9 cellular contexts compared by ENCODE assay signal in the genomic region with DNA sequence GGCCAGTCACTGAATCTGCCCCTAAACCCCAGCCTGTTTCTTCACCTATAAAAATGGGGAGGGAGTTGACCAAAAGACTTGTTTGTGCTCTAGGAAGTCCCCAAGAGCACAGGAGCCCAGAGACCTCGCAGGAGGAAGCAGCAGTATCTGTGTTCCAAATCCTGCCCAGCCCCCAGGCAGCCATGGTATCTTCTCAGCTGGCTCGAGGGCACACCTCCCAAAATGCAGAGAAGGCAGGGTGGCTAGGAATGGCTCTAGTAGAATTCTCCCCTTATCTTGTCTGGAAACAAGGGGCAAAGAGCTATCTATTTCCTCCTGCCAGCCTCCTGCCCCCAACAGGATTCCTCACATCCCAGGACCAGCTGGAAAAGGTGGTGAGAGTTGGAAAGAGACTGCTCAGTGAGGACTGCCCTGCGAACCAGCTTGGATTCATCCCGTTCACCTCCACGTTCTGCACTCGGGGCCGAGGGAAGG. TPM values are rescaled to one million over a fixed set of nuclear protein-coding genes. Genes with fewer than 3 reads are reported as not detected.
A peak's percentile ranks its signal among the peaks of the same experiment; 100 is the strongest.
DNase-seq lines count a peak whose midpoint lies in the region; ATAC-seq, FAIRE-seq and TF ChIP-seq lines count a peak whose summit lies in the region.
"Had no signal": no experiment of that assay in that cellular context is flagged by ENCODE, and none has a peak within 500 bp of the region (broad histone marks: within the 10 kb centered on the region; RNA-seq: fewer than 3 reads in every experiment).

No MANE protein-coding gene starts in this region.

- peaks cover under 1% of the 10 kb centered on the region for H3K27me3 Mint-ChIP-seq in activated CD4-positive, alpha-beta memory T cell treated with anti-CD3 and anti-CD28 coated beads, Interleukin-2, amount 10 ng/mL, durations not matched to agents 7 days and 5 days

- ATAC-seq in stimulated activated naive CD8-positive, alpha-beta T cell treated with anti-CD3 and anti-CD28 coated beads, Interleukin-15, Interleukin-2, amounts not matched to agents 100 U/mL and 50 U/mL, for 24 hours, result no peak
- ATAC-seq in HG03460 (IDR thresholded peaks at IDR 0.05; ENCODE audit: unreplicated experiment), result no peak
- no peak for ATAC-seq in GM21528 (IDR thresholded peaks at IDR 0.05; ENCODE audit: low FRiP score, unreplicated experiment)
- ATAC-seq in HG02763 (IDR thresholded peaks at IDR 0.05; ENCODE audit: unreplicated experiment), result no peak

- peaks cover 0 to 5% of the 10 kb centered on the region in 2 donors for H3K4me1 ChIP-seq in kidney (ENCODE audit: control insufficient read depth in 1 of 2, insufficient read depth in 1 of 2, low read depth in 1 of 2, low read length in 2 of 2)

- intact Hi-C loops in kidney (cut with DNase I), result no loop called here

- peaks cover 53% of the 10 kb centered on the region for H3K36me3 Mint-ChIP-seq in activated CD4-positive, alpha-beta memory T cell treated with anti-CD3 and anti-CD28 coated beads, Interleukin-2, amount 10 ng/mL, durations not matched to agents 7 days and 5 days (ENCODE audit: low read depth)

- DNase-seq in KBM-7, result peak; percentile 65
- peak; percentile 66 for DNase-seq in activated CD4-positive, alpha-beta memory T cell treated with anti-CD3 and anti-CD28 coated beads, Interleukin-2, amount 10 ng/mL, durations not matched to agents 7 days and 5 days
- DNase-seq in kidney, result peak; percentile 58
- peak; percentile 71 for DNase-seq in stimulated activated naive CD8-positive, alpha-beta T cell treated with anti-CD3 and anti-CD28 coated beads, Interleukin-15, Interleukin-2, amounts not matched to agents 100 U/mL and 50 U/mL, for 24 hours
- no peak for DNase-seq in urothelium cell line (ENCODE audit: low spot score)

- no peaks in the 10 kb centered on the region for H3K9me3 Mint-ChIP-seq in activated CD4-positive, alpha-beta memory T cell treated with anti-CD3 and anti-CD28 coated beads, Interleukin-2, amount 10 ng/mL, durations not matched to agents 7 days and 5 days

- H3K9me3 ChIP-seq in kidney (ENCODE audit: control insufficient read depth in 1 of 2, low read length in 2 of 2), result no peaks in the 10 kb centered on the region

- POLR2A ChIA-PET in activated CD4-positive, alpha-beta memory T cell treated with anti-CD3 and anti-CD28 coated beads, Interleukin-2, amount 10 ng/mL, durations not matched to agents 7 days and 5 days (lab: Charles Lee), result interaction anchor here (0.5 to 22.3 kb wide), 21 partner anchors 6 to 1502 kb away, joined by 3 to 1460 read pairs (median 11); a partner anchor contains a TSS

- H3K4me3 ChIP-seq in kidney (ENCODE audit: low read length in 2 of 2), result no peak overlapping the region

- FAIRE-seq in kidney (lab: Jason Lieb, UNC) (no peak), urothelium cell line (lab: Jason Lieb, UNC) (no peak)

- H3K36me3 ChIP-seq in kidney (ENCODE audit: control insufficient read depth in 1 of 2, insufficient read depth in 2 of 2, low read length in 2 of 2), result no peaks in the 10 kb centered on the region

- peaks cover 47% of the 10 kb centered on the region for H3K4me1 Mint-ChIP-seq in activated CD4-positive, alpha-beta memory T cell treated with anti-CD3 and anti-CD28 coated beads, Interleukin-2, amount 10 ng/mL, durations not matched to agents 7 days and 5 days

- peak overlapping the region; percentile 11 to 45 for H3K27ac ChIP-seq in kidney (ENCODE audit: low read depth in 2 of 2, low read length in 2 of 2)

- H3K9ac ChIP-seq in kidney (ENCODE audit: low read length in 2 of 2), result no peak overlapping the region

- in situ Hi-C loops in KBM-7 (cut with MboI; ENCODE audit: low pct_unique_long_range_greater_than_20kb, low sequenced_read_pairs), result no loop called here

- peak overlapping the region; percentile 98 for H3K4me3 Mint-ChIP-seq in activated CD4-positive, alpha-beta memory T cell treated with anti-CD3 and anti-CD28 coated beads, Interleukin-2, amount 10 ng/mL, durations not matched to agents 7 days and 5 days

- CTCF ChIA-PET in activated CD4-positive, alpha-beta memory T cell treated with anti-CD3 and anti-CD28 coated beads, Interleukin-2, amount 10 ng/mL, durations not matched to agents 7 days and 5 days (lab: Charles Lee), result interaction anchor here (0.8 to 6.0 kb wide), 8 partner anchors 9 to 151 kb away, joined by 3 to 51 read pairs (median 13); a partner anchor contains a TSS

- peak overlapping the region; percentile 100 for H3K27ac Mint-ChIP-seq in activated CD4-positive, alpha-beta memory T cell treated with anti-CD3 and anti-CD28 coated beads, Interleukin-2, amount 10 ng/mL, durations not matched to agents 7 days and 5 days

- no peak for TF ChIP-seq CTCF in kidney (IDR thresholded peaks at IDR 0.05; ENCODE audit: borderline replicate concordance, extremely low read depth, insufficient read depth)

RNA-seq across cellular contexts. Expression of a gene that starts 8.6 kb away (rescaled TPM):
- 10 to 100 TPM; 60.9 to 69.4 TPM for total RNA-seq in activated CD4-positive, alpha-beta memory T cell treated with anti-CD3 and anti-CD28 coated beads, Interleukin-2, amount 10 ng/mL, durations not matched to agents 7 days and 5 days
- total RNA-seq in kidney, result 30.6 TPM
- 12.5 TPM for polyA plus RNA-seq in kidney (ENCODE audit: insufficient read depth, low read depth, low replicate concordance)
- total RNA-seq: dermis microvascular lymphatic vessel endothelial cell had no signal

RNA-seq across cellular contexts. Expression of a gene that starts 14.8 kb away (rescaled TPM):
- total RNA-seq in activated CD4-positive, alpha-beta memory T cell treated with anti-CD3 and anti-CD28 coated beads, Interleukin-2, amount 10 ng/mL, durations not matched to agents 7 days and 5 days, result 10 to 100 TPM; 85.8 to 91.0 TPM
- 60.5 TPM for total RNA-seq in kidney
- polyA plus RNA-seq in kidney (ENCODE audit: insufficient read depth, low read depth, low replicate concordance), result 129 TPM

RNA-seq across cellular contexts. Expression of a gene that starts 56.4 kb away (rescaled TPM):
- under 1 TPM; 0.08 to 0.38 TPM for total RNA-seq in activated CD4-positive, alpha-beta memory T cell treated with anti-CD3 and anti-CD28 coated beads, Interleukin-2, amount 10 ng/mL, durations not matched to agents 7 days and 5 days
- 0.47 TPM for total RNA-seq in kidney
- polyA plus RNA-seq in kidney (ENCODE audit: insufficient read depth, low read depth, low replicate concordance), result not detected
- total RNA-seq: dermis microvascular lymphatic vessel endothelial cell had no signal
